ENCODE assay signal across 2 cellular contexts in genomic region chr7:5017626-5018025, GRCh38. TPM values are rescaled to one million over a fixed set of nuclear protein-coding genes. Genes with fewer than 3 reads are reported as not detected.
"Had no signal": no experiment of that assay in that cellular context is flagged by ENCODE, and none has a peak within 500 bp of the region (broad histone marks: within the 10 kb centered on the region; RNA-seq: fewer than 3 reads in every experiment).

No MANE protein-coding gene starts in this region.

RNA-seq across cellular contexts. Expression of gene MMD2, which starts 58.6 kb away (rescaled TPM):
- total RNA-seq: G401, GM12878 had no signal
